Comparison of ENCODE assay signal across 30 cellular contexts in genomic region chr12:125922328-125922727, GRCh38.
"Had no signal": no experiment of that assay in that cellular context is flagged by ENCODE, and none has a peak within 500 bp of the region (broad histone marks: within the 10 kb centered on the region; RNA-seq: fewer than 3 reads in every experiment).

No MANE protein-coding gene starts in this region.

- H3K4me3 ChIP-seq: coronary artery, dorsolateral prefrontal cortex had no signal

- H3K27ac ChIP-seq: brain microvascular endothelial cell, coronary artery, dorsolateral prefrontal cortex, VCaP had no signal

- H3K27me3 Mint-ChIP-seq: activated CD4-positive, alpha-beta memory T cell treated with anti-CD3 and anti-CD28 coated beads, Interleukin-2, amount 10 ng/mL, durations not matched to agents 7 days and 5 days; activated CD4-positive, alpha-beta T cell treated with anti-CD3 and anti-CD28 coated beads, Interleukin-2, amount 10 ng/mL, durations not matched to agents 7 days and 5 days; activated naive CD8-positive, alpha-beta T cell; central memory CD8-positive, alpha-beta T cell; dendritic cell treated with granulocyte-macrophage colony-stimulating factor and Interleukin-4, amounts not matched to agents 40 ng/mL and 50 ng/mL, for 4 days had no signal

- ATAC-seq: activated T-cell treated with anti-CD3 and anti-CD28 coated beads, Interleukin-2, amount 50 U/mL, for 4 hours; activated T-helper 17 cell treated with anti-CD3 and anti-CD28 coated beads, Interleukin-2, amount 50 U/mL, for 72 hours; esophagus mucosa; WTC11 had no signal

- H3K27me3 ChIP-seq: brain microvascular endothelial cell, dorsolateral prefrontal cortex had no signal

- H3K36me3 ChIP-seq: brain microvascular endothelial cell had no signal

- FAIRE-seq: astrocyte, bronchial epithelial cell, frontal cortex had no signal

- H3K4me1 Mint-ChIP-seq: activated CD4-positive, alpha-beta memory T cell treated with anti-CD3 and anti-CD28 coated beads, Interleukin-2, amount 10 ng/mL, durations not matched to agents 7 days and 5 days; activated CD4-positive, alpha-beta T cell treated with anti-CD3 and anti-CD28 coated beads, Interleukin-2, amount 10 ng/mL, durations not matched to agents 7 days and 5 days; activated T-helper 17 cell treated with anti-CD3 and anti-CD28 coated beads, Interleukin-2, amount 50 U/mL, for 72 hours; central memory CD8-positive, alpha-beta T cell; endodermal cell; WTC11 had no signal

- H3K27ac Mint-ChIP-seq: activated CD4-positive, alpha-beta memory T cell treated with anti-CD3 and anti-CD28 coated beads, Interleukin-2, amount 10 ng/mL, durations not matched to agents 7 days and 5 days; activated CD4-positive, alpha-beta T cell treated with anti-CD3 and anti-CD28 coated beads, Interleukin-2, amount 10 ng/mL, durations not matched to agents 7 days and 5 days; activated naive CD8-positive, alpha-beta T cell; activated T-helper 17 cell treated with anti-CD3 and anti-CD28 coated beads, Interleukin-2, amount 50 U/mL, for 72 hours; dendritic cell treated with granulocyte-macrophage colony-stimulating factor and Interleukin-4, amounts not matched to agents 40 ng/mL and 50 ng/mL, for 4 days; endodermal cell; WTC11 had no signal

- H3K36me3 Mint-ChIP-seq: activated naive CD8-positive, alpha-beta T cell had no signal

- H3K9me3 Mint-ChIP-seq: activated CD4-positive, alpha-beta T cell treated with anti-CD3 and anti-CD28 coated beads, Interleukin-2, amount 10 ng/mL, durations not matched to agents 7 days and 5 days; activated T-cell treated with anti-CD3 and anti-CD28 coated beads, Interleukin-2, amount 50 U/mL, for 4 hours; endodermal cell had no signal

- DNase-seq: activated CD4-positive, alpha-beta memory T cell treated with anti-CD3 and anti-CD28 coated beads, Interleukin-2, amount 10 ng/mL, durations not matched to agents 7 days and 5 days; activated CD4-positive, alpha-beta T cell treated with anti-CD3 and anti-CD28 coated beads for 1 hour; activated CD4-positive, alpha-beta T cell treated with anti-CD3 and anti-CD28 coated beads for 4 hours; activated CD4-positive, alpha-beta T cell treated with anti-CD3 and anti-CD28 coated beads, Interleukin-2, amount 10 ng/mL, durations not matched to agents 7 days and 5 days; activated CD4-positive, alpha-beta T cell treated with anti-CD3 and anti-CD28 coated beads, Interleukin-2, amount 50 U/mL, for 4 hours; activated effector memory CD4-positive, alpha-beta T cell treated with Interleukin-2 at 50 U/mL for 16 hours; activated gamma-delta T cell treated with Interleukin-2 at 50 U/mL for 16 hours; activated naive CD4-positive, alpha-beta T cell treated with anti-CD3 and anti-CD28 coated beads, Interleukin-2, amount 50 U/mL, for 16 hours; activated naive CD4-positive, alpha-beta T cell treated with Interleukin-2 at 50 U/mL for 16 hours; activated T-cell treated with anti-CD3 and anti-CD28 coated beads, Interleukin-2, amount 50 U/mL, for 4 hours; amniotic stem cell; anterior cingulate cortex; brain microvascular endothelial cell; dorsolateral prefrontal cortex; effector memory CD4-positive, alpha-beta T cell; endodermal cell; foreskin fibroblast; head of caudate nucleus; T-helper 2 cell had no signal

- H3K4me3 Mint-ChIP-seq: activated CD4-positive, alpha-beta memory T cell treated with anti-CD3 and anti-CD28 coated beads, Interleukin-2, amount 10 ng/mL, durations not matched to agents 7 days and 5 days; activated CD4-positive, alpha-beta T cell treated with anti-CD3 and anti-CD28 coated beads, Interleukin-2, amount 10 ng/mL, durations not matched to agents 7 days and 5 days; activated naive CD8-positive, alpha-beta T cell; activated T-cell treated with anti-CD3 and anti-CD28 coated beads, Interleukin-2, amount 50 U/mL, for 4 hours; activated T-helper 17 cell treated with anti-CD3 and anti-CD28 coated beads, Interleukin-2, amount 50 U/mL, for 72 hours; central memory CD8-positive, alpha-beta T cell; dendritic cell treated with granulocyte-macrophage colony-stimulating factor and Interleukin-4, amounts not matched to agents 40 ng/mL and 50 ng/mL, for 4 days; endodermal cell; WTC11 had no signal
